Comparison of ENCODE assay signal across 8 cellular contexts in the genomic region with DNA sequence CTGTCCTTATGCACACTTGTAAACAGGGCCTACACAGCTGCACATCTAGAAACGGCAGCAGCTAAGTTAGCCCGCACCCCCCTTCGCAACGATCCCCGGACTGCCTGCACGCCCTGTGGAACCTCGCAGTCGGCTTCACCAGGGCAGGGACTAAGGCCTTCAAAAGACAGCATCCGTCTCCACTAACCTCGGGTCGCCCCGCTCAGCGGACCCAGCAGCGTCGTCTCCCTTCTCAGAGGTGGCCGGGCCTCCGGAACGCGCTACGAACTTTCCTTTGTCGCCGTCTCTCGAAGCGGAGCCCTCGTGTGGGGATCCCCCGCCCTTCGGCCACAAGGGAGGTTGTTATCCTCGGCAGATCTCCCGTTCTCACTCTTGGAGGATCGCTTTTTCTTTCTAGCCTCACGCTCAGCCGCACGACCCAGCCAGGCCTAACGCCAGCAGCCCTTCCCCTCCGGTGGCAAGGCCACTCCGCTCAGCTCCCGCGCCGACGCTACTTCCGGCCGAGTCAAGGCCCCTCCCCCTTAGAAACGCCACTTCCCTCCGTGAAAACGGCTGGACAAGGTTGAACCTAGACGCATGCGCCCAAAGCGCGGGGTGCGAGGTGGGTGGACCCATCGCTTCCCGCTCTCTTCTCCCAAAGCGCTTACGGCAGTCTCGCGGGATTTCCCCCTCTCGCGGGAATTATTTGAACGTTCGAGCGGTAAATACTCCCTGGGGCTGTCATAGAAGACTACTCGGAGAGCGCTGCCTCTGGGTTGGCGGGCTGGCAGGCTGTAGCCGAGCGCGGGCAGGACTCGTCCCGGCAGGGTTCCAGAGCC. TPM values are rescaled to one million over a fixed set of nuclear protein-coding genes. Genes with fewer than 3 reads are reported as not detected.
DNase-seq lines count a peak whose midpoint lies in the region; ATAC-seq and TF ChIP-seq lines count a peak whose summit lies in the region.

A gene (minus strand): TSS at position 498 of the 818 bp plus-strand sequence. CDS start 6,616 bp downstream, outside the sequence.
A gene with protein sequence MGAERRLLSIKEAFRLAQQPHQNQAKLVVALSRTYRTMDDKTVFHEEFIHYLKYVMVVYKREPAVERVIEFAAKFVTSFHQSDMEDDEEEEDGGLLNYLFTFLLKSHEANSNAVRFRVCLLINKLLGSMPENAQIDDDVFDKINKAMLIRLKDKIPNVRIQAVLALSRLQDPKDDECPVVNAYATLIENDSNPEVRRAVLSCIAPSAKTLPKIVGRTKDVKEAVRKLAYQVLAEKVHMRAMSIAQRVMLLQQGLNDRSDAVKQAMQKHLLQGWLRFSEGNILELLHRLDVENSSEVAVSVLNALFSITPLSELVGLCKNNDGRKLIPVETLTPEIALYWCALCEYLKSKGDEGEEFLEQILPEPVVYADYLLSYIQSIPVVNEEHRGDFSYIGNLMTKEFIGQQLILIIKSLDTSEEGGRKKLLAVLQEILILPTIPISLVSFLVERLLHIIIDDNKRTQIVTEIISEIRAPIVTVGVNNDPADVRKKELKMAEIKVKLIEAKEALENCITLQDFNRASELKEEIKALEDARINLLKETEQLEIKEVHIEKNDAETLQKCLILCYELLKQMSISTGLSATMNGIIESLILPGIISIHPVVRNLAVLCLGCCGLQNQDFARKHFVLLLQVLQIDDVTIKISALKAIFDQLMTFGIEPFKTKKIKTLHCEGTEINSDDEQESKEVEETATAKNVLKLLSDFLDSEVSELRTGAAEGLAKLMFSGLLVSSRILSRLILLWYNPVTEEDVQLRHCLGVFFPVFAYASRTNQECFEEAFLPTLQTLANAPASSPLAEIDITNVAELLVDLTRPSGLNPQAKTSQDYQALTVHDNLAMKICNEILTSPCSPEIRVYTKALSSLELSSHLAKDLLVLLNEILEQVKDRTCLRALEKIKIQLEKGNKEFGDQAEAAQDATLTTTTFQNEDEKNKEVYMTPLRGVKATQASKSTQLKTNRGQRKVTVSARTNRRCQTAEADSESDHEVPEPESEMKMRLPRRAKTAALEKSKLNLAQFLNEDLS (plus strand): TSS at position 720 of the 818 bp plus-strand sequence. CDS start 99 bp downstream, outside the sequence.

- peak; percentile 83 for ATAC-seq in HG02885 (IDR thresholded peaks at IDR 0.05; ENCODE audit: poor library complexity, unreplicated experiment)
- peak; percentile 91 for ATAC-seq in T-helper 17 cell
- ATAC-seq in left cardiac atrium = peak; percentile 100

- TF ChIP-seq POLR2A in GM15510 (IDR thresholded peaks at IDR 0.05; ENCODE audit: borderline replicate concordance, extremely low read depth, insufficient read length) = peak; percentile 92

- H3K36me3 Mint-ChIP-seq in T-helper 17 cell (ENCODE audit: low read depth) = peaks cover 3% of the 10 kb centered on the region

- DNase-seq in NCI-H1694 treated with DMSO at 0.1 percent for 48 hours (lab: John Stamatoyannopoulos, UW) = peak; percentile 97
- DNase-seq in T-helper 17 cell = peak; percentile 94 to 99 (median 98)
- peak; percentile 65 to 100 (median 98) for DNase-seq in amygdala (lab: John Stamatoyannopoulos, UW)
- DNase-seq in left cardiac atrium = peak; percentile 99
- DNase-seq in posterior vena cava (ENCODE audit: low spot score) = peak; percentile 100
- peak; percentile 99 for DNase-seq in ureter (ENCODE audit: low spot score)

- H3K27ac Mint-ChIP-seq in T-helper 17 cell = peak within 1 kb of the TSS; percentile 100

- H3K4me3 Mint-ChIP-seq in T-helper 17 cell = peak within 1 kb of the TSS; percentile 100

- no peaks in the 10 kb centered on the region for H3K27me3 Mint-ChIP-seq in T-helper 17 cell

- intact Hi-C loops in left cardiac atrium (cut with DNase I) (loop anchor here in 1 of 2 donors (10.0 kb wide), 1 partner anchor 214 kb away; a partner anchor contains a TSS), posterior vena cava (cut with DNase I) (loop anchor here in 1 of 2 donors (10.0 kb wide), 1 partner anchor 214 kb away; a partner anchor contains a TSS)

- H3K9me3 ChIP-seq in T-helper 17 cell (ENCODE audit: control insufficient read depth, low read length, poor library complexity, severe bottlenecking) = no peaks in the 10 kb centered on the region

- H3K4me1 Mint-ChIP-seq in T-helper 17 cell = peaks cover 50% of the 10 kb centered on the region

RNA-seq across cellular contexts. Expression of the first gene that starts in this region (rescaled TPM):
- 10 to 100 TPM; 71.6 to 74.1 TPM for total RNA-seq in T-helper 17 cell
- total RNA-seq in left cardiac atrium = 10 to 100 TPM; 15.4 to 21.2 TPM
- 10 to 100 TPM; 25.1 to 25.9 TPM for total RNA-seq in posterior vena cava
- total RNA-seq in ureter = 51.7 TPM

RNA-seq across cellular contexts. Expression of the second gene that starts in this region (rescaled TPM):
- total RNA-seq in T-helper 17 cell = 1 to 10 TPM in 1 of 2 donors, under 1 TPM in 1; 0.35 to 1.2 TPM
- 1 to 10 TPM in 1 of 2 donors, under 1 TPM in 1; 0.24 to 1.8 TPM for total RNA-seq in left cardiac atrium
- total RNA-seq in posterior vena cava = under 1 TPM; 0.10 to 0.74 TPM
- total RNA-seq in ureter = 0.94 TPM

Comparison
In these comparisons a context has a peak if more than half of its experiments do, and no peak if none do; other contexts are left out.
1. Peak in every context shown above with its lines: DNase-seq and ATAC-seq.